8 cellular contexts compared by ENCODE assay signal in genomic region chr19:40750285-40751064, GRCh38. TPM values are rescaled to one million over a fixed set of nuclear protein-coding genes. Genes with fewer than 3 reads are reported as not detected.
A peak's percentile ranks its signal among the peaks of the same experiment; 100 is the strongest.
DNase-seq lines count a peak whose midpoint lies in the region; ATAC-seq lines count a peak whose summit lies in the region.

TSS of gene ACTMAP (minus strand) at chr19:40750477. CDS start at chr19:40749803, 674 bp downstream.

- peak within 1 kb of the TSS; percentile 97 for H4K8ac ChIP-seq in mesendoderm (ENCODE audit: low read depth, low read length)

- H4K5ac ChIP-seq in mesendoderm (ENCODE audit: low read length): peak within 1 kb of the TSS; percentile 100

- H3K4me1 ChIP-seq in NT2/D1 (ENCODE audit: insufficient read depth, insufficient read length): peaks cover 10% of the 10 kb centered on the region
- peaks cover 3% of the 10 kb centered on the region for H3K4me1 ChIP-seq in endocrine pancreas (ENCODE audit: control insufficient read depth, insufficient read depth, low read length)
- H3K4me1 ChIP-seq in mesendoderm (ENCODE audit: control insufficient read depth, low read depth, low read length): peaks cover 8% of the 10 kb centered on the region

- H3K27me3 ChIP-seq in NT2/D1 (ENCODE audit: insufficient read depth, insufficient read length) (no peaks in the 10 kb centered on the region), endocrine pancreas (ENCODE audit: control insufficient read depth, insufficient read depth, low read length) (no peaks in the 10 kb centered on the region), mesendoderm (ENCODE audit: insufficient read depth, low read length, poor library complexity) (no peaks in the 10 kb centered on the region)

- peak within 1 kb of the TSS; percentile 100 for H2AK5ac ChIP-seq in mesendoderm (ENCODE audit: low read length)

- H3K36me3 ChIP-seq in NT2/D1 (ENCODE audit: insufficient read depth, insufficient read length, low read length): peaks cover 28% of the 10 kb centered on the region
- no peaks in the 10 kb centered on the region for H3K36me3 ChIP-seq in endocrine pancreas (ENCODE audit: control insufficient read depth, insufficient read depth, low read length)
- H3K36me3 ChIP-seq in mesendoderm (ENCODE audit: control insufficient read depth, insufficient read depth, low read length): no peaks in the 10 kb centered on the region

- H3K4me3 ChIP-seq in NT2/D1 (ENCODE audit: insufficient read length, low read depth) (peak within 1 kb of the TSS; percentile 75), endocrine pancreas (ENCODE audit: control insufficient read depth, insufficient read depth, low read length) (peak within 1 kb of the TSS; percentile 78), mesendoderm (ENCODE audit: low read length) (peak within 1 kb of the TSS; percentile 89)

- DNase-seq in COR-L47 (lab: John Stamatoyannopoulos, UW): peak; percentile 100
- peak; percentile 95 to 100 (median 100) for DNase-seq in HUDEP-2 (lab: John Stamatoyannopoulos, UW; ENCODE audit: unreplicated experiment in 76 of 76)
- peak; percentile 96 for DNase-seq in NT2/D1 (ENCODE audit: low read depth, low spot score)
- peak; percentile 100 for DNase-seq in activated CD8-positive, alpha-beta memory T cell treated with anti-CD3 and anti-CD28 coated beads, Interleukin-2, amount 50 U/mL, for 1 hour (ENCODE audit: extremely low read depth)
- peak; percentile 100 for DNase-seq in mesendoderm
- DNase-seq in stimulated activated CD8-positive, alpha-beta memory T cell treated with anti-CD3 and anti-CD28 coated beads, Interleukin-15, amount 100 ng/mL, for 1 hour (ENCODE audit: low read depth): peak; percentile 99

- H3K56ac ChIP-seq in mesendoderm (ENCODE audit: low read length): peak within 1 kb of the TSS; percentile 99

- peak within 1 kb of the TSS; percentile 85 for H3K27ac ChIP-seq in mesendoderm (ENCODE audit: low read depth, low read length)

- H2BK120ac ChIP-seq in mesendoderm (ENCODE audit: low read depth, low read length): peak within 1 kb of the TSS; percentile 30

- H3K23ac ChIP-seq in mesendoderm (ENCODE audit: low read length): peak within 1 kb of the TSS; percentile 97

- WGBS in mesendoderm (ENCODE audit: extremely low coverage, insufficient coverage, low lambda C conversion rate): no CpG with 5 or more reads among the region's 52 CpGs

- peak within 1 kb of the TSS; percentile 100 for H3K4ac ChIP-seq in mesendoderm (ENCODE audit: low read depth, low read length)

- no peak within 1 kb of the TSS for H2BK15ac ChIP-seq in mesendoderm (replicated peaks; ENCODE audit: low read depth)

- peak within 1 kb of the TSS; percentile 99 for H3K9ac ChIP-seq in NT2/D1 (ENCODE audit: insufficient read length, low read depth)
- peak within 1 kb of the TSS; percentile 81 for H3K9ac ChIP-seq in endocrine pancreas (ENCODE audit: control insufficient read depth, insufficient read depth, low read length)
- peak within 1 kb of the TSS; percentile 97 for H3K9ac ChIP-seq in mesendoderm (ENCODE audit: low read length)

- peak within 1 kb of the TSS; percentile 97 for H2BK5ac ChIP-seq in mesendoderm (ENCODE audit: low read length)

- ATAC-seq in GM21381 (IDR thresholded peaks at IDR 0.05; ENCODE audit: unreplicated experiment): peak; percentile 83

- H3K4me2 ChIP-seq in mesendoderm (ENCODE audit: low read length): peak within 1 kb of the TSS; percentile 72

- H3K79me1 ChIP-seq in mesendoderm (ENCODE audit: low read length): peaks cover 5% of the 10 kb centered on the region

- peak within 1 kb of the TSS; percentile 86 for H3K18ac ChIP-seq in mesendoderm (ENCODE audit: low read length)

- H3K79me2 ChIP-seq in mesendoderm (ENCODE audit: control insufficient read depth, insufficient read depth, low read length): peaks cover 39% of the 10 kb centered on the region

- H3K9me3 ChIP-seq in NT2/D1 (ENCODE audit: insufficient read depth, low read length) (no peaks in the 10 kb centered on the region), endocrine pancreas (ENCODE audit: control insufficient read depth, low read length) (no peaks in the 10 kb centered on the region)

RNA-seq across cellular contexts. Expression of gene ACTMAP, which starts in this region (rescaled TPM):
- polyA plus RNA-seq in mesendoderm (2013, experiment 1 of 2): 8.2 TPM
- 9.2 TPM for polyA plus RNA-seq in mesendoderm (2013, experiment 2 of 2)

Comparison
In these comparisons a context has a peak if more than half of its experiments do, and no peak if none do; other contexts are left out.
1. Peak in every context shown above with its lines: DNase-seq, ATAC-seq, H3K4me3 ChIP-seq and H3K27ac ChIP-seq.